In genomic region chr9:84874583-84874982, GRCh38 we compare ENCODE assay signal across 13 cellular contexts.
DNase-seq lines count a peak whose midpoint lies in the region; ATAC-seq and TF ChIP-seq lines count a peak whose summit lies in the region.
"Had no signal": no experiment of that assay in that cellular context is flagged by ENCODE, and none has a peak within 500 bp of the region (broad histone marks: within the 10 kb centered on the region; RNA-seq: fewer than 3 reads in every experiment).

No MANE protein-coding gene starts in this region.

- no peaks in the 10 kb centered on the region for H3F3A ChIP-seq in GM23248 (ENCODE audit: insufficient read depth)

- no peak overlapping the region for H3K4me3 ChIP-seq in AG10803 (ENCODE audit: low read length)
- peak overlapping the region; percentile 47 for H3K4me3 ChIP-seq in GM23248
- no peak overlapping the region for H3K4me3 ChIP-seq in hepatocyte
- H3K4me3 ChIP-seq in mucosa of descending colon, result no peak overlapping the region

- H3K9me2 ChIP-seq in GM23248 (ENCODE audit: insufficient read depth) (no peaks in the 10 kb centered on the region), hepatocyte (replicated peaks; ENCODE audit: insufficient read depth) (no peaks in the 10 kb centered on the region)

- intact Hi-C loops in mucosa of descending colon (cut with DNase I, micrococcal nuclease), result no loop called here

- no peak for TF ChIP-seq POLR2A in erythroblast (IDR thresholded peaks at IDR 0.05; ENCODE audit: low read length)

- H3K79me2 ChIP-seq in GM23248 (ENCODE audit: insufficient read depth) (no peaks in the 10 kb centered on the region), hepatocyte (no peaks in the 10 kb centered on the region)

- ATAC-seq in HG03460 (IDR thresholded peaks at IDR 0.05; ENCODE audit: unreplicated experiment), result no peak
- no peak for ATAC-seq in mucosa of descending colon
- ATAC-seq: activated naive CD8-positive, alpha-beta T cell treated with anti-CD3 and anti-CD28 coated beads, Interleukin-2, amount 50 U/mL, for 24 hours had no signal

- peak overlapping the region; percentile 28; the same call in 1 of the 2 replicates for H3K9ac ChIP-seq in GM23248

- H3K27me3 ChIP-seq in GM23248 (replicated peaks; ENCODE audit: insufficient read depth) (no peaks in the 10 kb centered on the region), hepatocyte (no peaks in the 10 kb centered on the region)

- H2AFZ ChIP-seq in GM23248 (peak overlapping the region; percentile 94), hepatocyte (peak overlapping the region; percentile 16)

- in situ Hi-C loops in GM23248 (cut with MboI), result no loop called here

- H3K4me2 ChIP-seq in GM23248 (ENCODE audit: unreplicated experiment), result peak overlapping the region; percentile 41
- H3K4me2 ChIP-seq in hepatocyte, result no peak overlapping the region

- 4 to 5% methylated on average over 2 of the region's 2 CpGs for WGBS in GM23248 (ENCODE audit: low coverage in 1 of 2, low lambda C conversion rate in 2 of 2, missing lambda C conversion rate in 2 of 2), 2 experiments
- 63% methylated on average over 2 of the region's 2 CpGs for WGBS in hepatocyte (ENCODE audit: low lambda C conversion rate, missing lambda C conversion rate)

- no peaks in the 10 kb centered on the region for H3K9me3 ChIP-seq in GM23248 (ENCODE audit: low read depth)
- no peaks in the 10 kb centered on the region for H3K9me3 ChIP-seq in hepatocyte (ENCODE audit: low read depth)
- no peaks in the 10 kb centered on the region for H3K9me3 ChIP-seq in mucosa of descending colon

- no peak for TF ChIP-seq CTCF in AG10803 (conservative IDR thresholded peaks at IDR 0.05; ENCODE audit: low read length)
- TF ChIP-seq CTCF in hepatocyte (IDR thresholded peaks at IDR 0.05; ENCODE audit: poor library complexity), result no peak
- TF ChIP-seq CTCF in mucosa of descending colon (IDR thresholded peaks at IDR 0.05), result no peak

- H3K27ac ChIP-seq in GM23248 (no peak overlapping the region), hepatocyte (peak overlapping the region; percentile 51)

- H3K36me3 ChIP-seq in GM23248 (ENCODE audit: low read depth), result no peaks in the 10 kb centered on the region
- H3K36me3 ChIP-seq in hepatocyte (replicated peaks; ENCODE audit: insufficient read depth, low read depth), result no peaks in the 10 kb centered on the region
- H3K36me3 ChIP-seq in mucosa of descending colon (ENCODE audit: low read depth), result no peaks in the 10 kb centered on the region

- no peaks in the 10 kb centered on the region for H3K4me1 ChIP-seq in GM23248 (ENCODE audit: insufficient read depth)
- H3K4me1 ChIP-seq in hepatocyte (ENCODE audit: insufficient read depth), result no peaks in the 10 kb centered on the region
- H3K4me1 ChIP-seq in mucosa of descending colon (ENCODE audit: low read depth), result no peaks in the 10 kb centered on the region

- H4K20me1 ChIP-seq in GM23248 (ENCODE audit: insufficient read depth) (no peaks in the 10 kb centered on the region), hepatocyte (ENCODE audit: insufficient read depth, poor library complexity, severe bottlenecking) (no peaks in the 10 kb centered on the region)

- peak; percentile 20 for DNase-seq in AG10803 (ENCODE audit: low read depth)
- DNase-seq in GM23248, result peak; percentile 28
- peak; percentile 13 for DNase-seq in astrocyte of the hippocampus (ENCODE audit: low read depth, low spot score)
- DNase-seq in hepatocyte (ENCODE audit: low spot score), result no peak
- DNase-seq in mucosa of descending colon, result no peak
- no peak for DNase-seq in DMS53 treated with DMSO at 0.1 percent for 48 hours (lab: John Stamatoyannopoulos, UW; ENCODE audit: unreplicated experiment)
- no peak for DNase-seq in erythroblast (lab: John Stamatoyannopoulos, UW)
- DNase-seq: activated naive CD8-positive, alpha-beta T cell treated with anti-CD3 and anti-CD28 coated beads, Interleukin-2, amount 50 U/mL, for 24 hours; cortex of kidney; immature natural killer cell; NCI-H1694 treated with DMSO at 0.1 percent for 48 hours; NK-92 treated with Interleukin-12 subunit alpha and Interleukin-12 subunit beta, amount 100 ng/mL, for 24 hours had no signal

Comparison
In these comparisons a context has a peak if more than half of its experiments do, and no peak if none do; other contexts are left out.
1. DNase-seq: peak in AG10803 (single experiment), GM23248 (single experiment) and astrocyte of the hippocampus (single experiment); none in hepatocyte (single experiment), mucosa of descending colon (0 of 3), DMS53 treated with DMSO at 0.1 percent for 48 hours (single experiment) and erythroblast (0 of 2).